Comparison of ENCODE assay signal across 25 cellular contexts in the genomic region with DNA sequence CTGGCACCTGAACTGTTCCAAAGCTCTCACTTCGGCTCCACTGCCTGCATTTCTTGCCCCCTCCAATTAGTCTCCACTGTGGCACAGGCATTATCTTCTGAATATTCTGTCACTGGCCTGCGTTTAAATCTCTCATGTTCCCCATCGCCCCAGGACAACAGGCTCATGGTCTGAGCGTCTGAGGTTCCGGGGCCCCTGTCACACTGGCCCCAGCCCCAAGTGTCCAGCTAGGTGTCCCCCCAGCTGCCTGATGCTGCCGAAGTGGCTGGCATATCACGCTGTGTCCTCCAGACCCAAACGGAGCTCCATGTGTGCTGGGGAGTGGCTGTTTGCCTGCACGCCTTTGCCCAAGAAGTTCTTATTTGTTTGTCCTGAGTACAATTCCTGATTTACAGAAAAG.
DNase-seq lines count a peak whose midpoint lies in the region; ATAC-seq, FAIRE-seq and TF ChIP-seq lines count a peak whose summit lies in the region.
"Had no signal": no experiment of that assay in that cellular context is flagged by ENCODE, and none has a peak within 500 bp of the region (broad histone marks: within the 10 kb centered on the region; RNA-seq: fewer than 3 reads in every experiment).

No MANE protein-coding gene starts in this region.

- H2AFZ ChIP-seq in H1 (ENCODE audit: low read length), result no peak overlapping the region

- H3K27ac Mint-ChIP-seq in osteocyte (ENCODE audit: unreplicated experiment), result peak overlapping the region; percentile 42
- H3K27ac Mint-ChIP-seq: CD8-positive, alpha-beta memory T cell had no signal

- ATAC-seq in left ventricle myocardium superior (no peak), HG03565 (IDR thresholded peaks at IDR 0.05; ENCODE audit: unreplicated experiment) (no peak)

- peak overlapping the region; percentile 75; the same call in 1 of the 2 replicates for H2BK5ac ChIP-seq in H1 (ENCODE audit: low read depth, low read length)

- no peak overlapping the region for H3K9ac ChIP-seq in H1 (replicated peaks in 1 of 4; ENCODE audit: extremely low read depth in 1 of 4, low read depth in 3 of 4, low read length in 3 of 4)

- intact Hi-C loops in left ventricle myocardium superior (cut with micrococcal nuclease), result no loop called here

- H3K4me2 ChIP-seq in H1 (ENCODE audit: insufficient read depth in 1 of 2, low read depth in 2 of 2, low read length in 2 of 2), result peak overlapping the region in 1 of 2 experiments; percentile 28; a peak in 1 of 4 replicates

- H3K79me2 ChIP-seq in H1 (ENCODE audit: control insufficient read depth in 1 of 2, insufficient read depth in 2 of 2, low read length in 2 of 2), result peaks cover 0 to 25% of the 10 kb centered on the region in 2 experiments; a peak in 2 of 4 replicates

- H3K4me3 ChIP-seq in right atrium auricular region, result no peak overlapping the region
- H3K4me3 ChIP-seq in H1 (ENCODE audit: extremely low read depth in 1 of 4, insufficient read depth in 2 of 4, low read depth in 3 of 4, low read length in 4 of 4), result no peak overlapping the region
- H3K4me3 ChIP-seq in H7 (ENCODE audit: insufficient read depth, low read depth, low read length), result no peak overlapping the region
- H3K4me3 ChIP-seq: Peyer's patch, SJSA1 had no signal

- H3K36me3 Mint-ChIP-seq in osteocyte (ENCODE audit: unreplicated experiment), result peaks cover 4% of the 10 kb centered on the region
- H3K36me3 Mint-ChIP-seq: CD8-positive, alpha-beta memory T cell had no signal

- H4K20me1 ChIP-seq in H1 (replicated peaks in 1 of 2; ENCODE audit: control insufficient read depth in 1 of 2, insufficient read depth in 2 of 2, low read length in 2 of 2), result peaks cover 3 to 6% of the 10 kb centered on the region in 2 experiments

- no peak overlapping the region for H3K4me3 Mint-ChIP-seq in osteocyte (ENCODE audit: unreplicated experiment)
- H3K4me3 Mint-ChIP-seq: CD8-positive, alpha-beta memory T cell had no signal

- no peak for DNase-seq in right atrium auricular region (ENCODE audit: low spot score)
- no peak for DNase-seq in left ventricle myocardium superior
- no peak for DNase-seq in H1 (ENCODE audit: low read depth in 1 of 2, low spot score in 2 of 2)
- DNase-seq in osteocyte (ENCODE audit: extremely low spot score, unreplicated experiment), result no peak
- DNase-seq in H7, result no peak
- no peak for DNase-seq in COR-L47 (lab: John Stamatoyannopoulos, UW)
- no peak for DNase-seq in HPDE6-E6E7 (ENCODE audit: extremely low spot score)
- DNase-seq: 8988T; AML-193; C1 segment of cervical spinal cord; CD8-positive, alpha-beta memory T cell; EL; GF-D8; GOT3; Kasumi-1; NCI-H1417 treated with DMSO at 0.1 percent for 48 hours; NCI-H187; NCI-H2107; NCI-H510A; NCI-H748 treated with DMSO at 0.1 percent for 48 hours; Peyer's patch; T-helper 1 cell had no signal

- no peak overlapping the region for H2AK5ac ChIP-seq in H1 (ENCODE audit: low read depth, low read length)

- H3K9me3 ChIP-seq in right atrium auricular region, result no peaks in the 10 kb centered on the region
- H3K9me3 ChIP-seq in H1 (ENCODE audit: insufficient read depth in 2 of 2, low read depth in 1 of 2, low read length in 1 of 2), result no peaks in the 10 kb centered on the region
- H3K9me3 ChIP-seq: Peyer's patch, SJSA1 had no signal

- no peak overlapping the region for H4K91ac ChIP-seq in H1 (replicated peaks; ENCODE audit: insufficient read length, low read length)

- no peak overlapping the region for H3K18ac ChIP-seq in H1 (ENCODE audit: extremely low read depth, low read length)

- H4K5ac ChIP-seq in H1 (ENCODE audit: insufficient read length, low read depth, low read length), result no peak overlapping the region

- peaks cover 3% of the 10 kb centered on the region for H3K9me3 Mint-ChIP-seq in osteocyte (ENCODE audit: unreplicated experiment)

- peak overlapping the region; percentile 75; the same call in 1 of the 2 replicates for H4K8ac ChIP-seq in H1 (ENCODE audit: extremely low read depth, insufficient read depth, low read length)

- CTCF ChIA-PET in H1 (lab: Charles Lee; ENCODE audit: partially characterized antibody), result interaction anchor here (0.8 to 3.6 kb wide), 2 partner anchors 17 to 38 kb away, joined by 3 to 17 read pairs; no protein-coding TSS in a partner anchor

- H2BK120ac ChIP-seq in H1 (replicated peaks; ENCODE audit: low read depth, low read length), result no peak overlapping the region

- 81% methylated on average over 9 of the region's 9 CpGs; no CpG with 5 or more reads in 1 of the 2 experiments for WGBS in H1 (ENCODE audit: extremely low coverage in 1 of 2, insufficient coverage in 1 of 2, insufficient read length in 1 of 2, insufficient replicate concordance in 2 of 2, low coverage in 1 of 2, low lambda C conversion rate in 2 of 2, missing lambda C conversion rate in 1 of 2), 2 experiments

- H2BK15ac ChIP-seq in H1 (ENCODE audit: low read length), result no peak overlapping the region

- no peaks in the 10 kb centered on the region for H3K23me2 ChIP-seq in H1 (ENCODE audit: low read depth, low read length)

- peak overlapping the region; percentile 90 for H3K14ac ChIP-seq in H1 (ENCODE audit: insufficient read length)

- TF ChIP-seq RAD21 in H1 (IDR thresholded peaks at IDR 0.05 in 1 of 2, conservative IDR thresholded peaks at IDR 0.05 in 1 of 2; ENCODE audit: low read depth in 2 of 2, low read length in 2 of 2), result no peak

- POLR2A ChIA-PET in H1 (lab: Charles Lee; ENCODE audit: partially characterized antibody), result interaction anchor here (1.2 to 3.0 kb wide), 2 partner anchors 11 to 12 kb away, joined by 3 to 22 read pairs; no protein-coding TSS in a partner anchor

- no peak overlapping the region for H2BK20ac ChIP-seq in H1 (ENCODE audit: low read length)

- TF ChIP-seq CTCF in right atrium auricular region (IDR thresholded peaks at IDR 0.05) (no peak), H1 (IDR thresholded peaks at IDR 0.05; ENCODE audit: control extremely low read depth in 1 of 3, insufficient read depth in 1 of 3, low read depth in 1 of 3, low read length in 3 of 3) (no peak), osteocyte (IDR thresholded peaks at IDR 0.05) (no peak)

- no peak overlapping the region for H3K56ac ChIP-seq in H1 (replicated peaks; ENCODE audit: insufficient read length, low read depth, low read length)

- H3K36me3 ChIP-seq in right atrium auricular region, result peaks cover 15% of the 10 kb centered on the region
- H3K36me3 ChIP-seq in H1 (ENCODE audit: control insufficient read depth in 2 of 4, insufficient read depth in 4 of 4, low read length in 3 of 4), result no peaks in the 10 kb centered on the region
- no peaks in the 10 kb centered on the region for H3K36me3 ChIP-seq in H7 (replicated peaks; ENCODE audit: control insufficient read depth, insufficient read depth, low read length)
- H3K36me3 ChIP-seq: SJSA1 had no signal

- FAIRE-seq in H1 (lab: Jason Lieb, UNC), result no peak
- FAIRE-seq: GM19239 had no signal

- H3K27me3 Mint-ChIP-seq in osteocyte (ENCODE audit: unreplicated experiment), result no peaks in the 10 kb centered on the region

- H3K4me1 Mint-ChIP-seq in osteocyte (ENCODE audit: unreplicated experiment), result peaks cover 53% of the 10 kb centered on the region
- H3K4me1 Mint-ChIP-seq: CD8-positive, alpha-beta memory T cell had no signal

- H3K4me1 ChIP-seq in right atrium auricular region, result peaks cover 0 to 64% of the 10 kb centered on the region in 2 donors
- H3K4me1 ChIP-seq in H1 (replicated peaks in 1 of 4; ENCODE audit: control insufficient read depth in 3 of 4, insufficient read depth in 4 of 4, low read length in 3 of 4), result peaks cover 4 to 16% (median 10%) of the 10 kb centered on the region in 4 experiments; a peak in 6 of 7 replicates

- no peak for TF ChIP-seq POLR2A in H1 (IDR thresholded peaks at IDR 0.05; ENCODE audit: control extremely low read depth in 1 of 2, low read depth in 2 of 2, low read length in 2 of 2)

- H3K27me3 ChIP-seq in right atrium auricular region, result no peaks in the 10 kb centered on the region
- H3K27me3 ChIP-seq in H1 (replicated peaks in 1 of 4; ENCODE audit: control insufficient read depth in 3 of 4, extremely low read depth in 1 of 4, insufficient read depth in 3 of 4, low read length in 3 of 4), result no peaks in the 10 kb centered on the region
- H3K27me3 ChIP-seq in H7 (ENCODE audit: control insufficient read depth, insufficient read depth, low read length), result no peaks in the 10 kb centered on the region
- H3K27me3 ChIP-seq: Peyer's patch, SJSA1 had no signal

- H2BK12ac ChIP-seq in H1 (ENCODE audit: low read depth, low read length), result no peak overlapping the region

- H3K27ac ChIP-seq in right atrium auricular region (peak overlapping the region; percentile 38 to 75), H1 (ENCODE audit: low read depth, low read length) (no peak overlapping the region)
- H3K27ac ChIP-seq: Peyer's patch, SJSA1 had no signal

- H3K4ac ChIP-seq in H1 (replicated peaks; ENCODE audit: insufficient read length, low read depth, low read length), result peak overlapping the region; percentile 63

- peaks cover 5% of the 10 kb centered on the region for H3K79me1 ChIP-seq in H1 (ENCODE audit: low read depth, low read length)

- no peak for TF ChIP-seq EP300 in H1 (IDR thresholded peaks at IDR 0.05; ENCODE audit: borderline replicate concordance in 1 of 2, low read depth in 2 of 2, low read length in 2 of 2)

- no peak overlapping the region for H3K23ac ChIP-seq in H1 (ENCODE audit: insufficient read length)

TF ChIP-seq in H1, 55 proteins besides CTCF, POLR2A, EP300 and RAD21 (continues in another document):
- no peak for TF ChIP-seq SP4 (IDR thresholded peaks at IDR 0.05; ENCODE audit: low read length)
- TF ChIP-seq TBP (IDR thresholded peaks at IDR 0.05; ENCODE audit: low read depth, low read length), result no peak
- TF ChIP-seq, protein P1, sequence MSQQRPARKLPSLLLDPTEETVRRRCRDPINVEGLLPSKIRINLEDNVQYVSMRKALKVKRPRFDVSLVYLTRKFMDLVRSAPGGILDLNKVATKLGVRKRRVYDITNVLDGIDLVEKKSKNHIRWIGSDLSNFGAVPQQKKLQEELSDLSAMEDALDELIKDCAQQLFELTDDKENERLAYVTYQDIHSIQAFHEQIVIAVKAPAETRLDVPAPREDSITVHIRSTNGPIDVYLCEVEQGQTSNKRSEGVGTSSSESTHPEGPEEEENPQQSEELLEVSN (IDR thresholded peaks at IDR 0.05), result no peak
- TF ChIP-seq KDM1A (IDR thresholded peaks at IDR 0.05; ENCODE audit: borderline replicate concordance, low read length), result no peak
- TF ChIP-seq ASH2L (IDR thresholded peaks at IDR 0.05; ENCODE audit: low read length), result no peak
- TF ChIP-seq CEBPB (IDR thresholded peaks at IDR 0.05; ENCODE audit: low read depth, low read length), result no peak
- TF ChIP-seq TCF12 (IDR thresholded peaks at IDR 0.05; ENCODE audit: low read depth, low read length), result no peak
- no peak for TF ChIP-seq SIRT6 (IDR thresholded peaks at IDR 0.05; ENCODE audit: low read length)
- no peak for TF ChIP-seq TAF1 (IDR thresholded peaks at IDR 0.05; ENCODE audit: low read depth, low read length)
- no peak for TF ChIP-seq POLR2AphosphoS5 (IDR thresholded peaks at IDR 0.05; ENCODE audit: low read depth, low read length)
- TF ChIP-seq CBX5 (IDR thresholded peaks at IDR 0.05; ENCODE audit: low read depth, low read length), result no peak
- TF ChIP-seq BRCA1 (IDR thresholded peaks at IDR 0.05; ENCODE audit: low read depth, low read length), result no peak
- TF ChIP-seq YY1 (IDR thresholded peaks at IDR 0.05; ENCODE audit: low read depth, low read length), result no peak
